17 cellular contexts compared by ENCODE assay signal in the genomic region with DNA sequence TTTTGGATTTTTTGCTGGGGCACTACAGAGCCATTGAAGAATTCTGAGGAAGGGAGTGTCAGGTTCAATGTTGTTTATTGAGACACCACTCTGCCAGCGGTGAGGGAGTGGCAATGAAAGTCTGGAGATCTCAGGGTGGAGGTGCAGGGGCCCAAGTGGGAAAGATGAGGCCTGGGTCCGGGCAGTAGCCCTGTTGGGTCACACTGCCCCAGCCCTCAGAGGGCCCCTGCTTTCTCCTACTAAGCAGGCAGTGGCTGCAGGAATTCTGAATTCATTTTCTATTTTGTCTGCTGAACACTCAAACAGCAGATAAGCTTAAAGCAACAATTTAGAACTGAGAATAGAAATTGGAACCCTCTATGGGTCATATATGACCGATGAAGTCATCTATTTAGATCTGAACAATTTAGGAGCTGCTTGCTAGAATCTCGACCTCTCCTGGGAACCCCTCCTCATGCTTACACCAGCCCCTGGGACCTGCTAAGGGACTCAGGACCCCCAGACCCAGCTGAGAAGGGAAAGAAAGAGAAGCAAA. TPM values are rescaled to one million over a fixed set of nuclear protein-coding genes. Genes with fewer than 3 reads are reported as not detected.
DNase-seq lines count a peak whose midpoint lies in the region; ATAC-seq, FAIRE-seq and TF ChIP-seq lines count a peak whose summit lies in the region.
"Had no signal": no experiment of that assay in that cellular context is flagged by ENCODE, and none has a peak within 500 bp of the region (broad histone marks: within the 10 kb centered on the region; RNA-seq: fewer than 3 reads in every experiment).

No MANE protein-coding gene starts in this region.

- H3K4me1 ChIP-seq in mammary epithelial cell (ENCODE audit: insufficient read depth, low read length) (peaks cover 2% of the 10 kb centered on the region), endothelial cell of umbilical vein (ENCODE audit: control insufficient read depth, extremely low read depth, insufficient read depth, low read length) (peaks cover 23% of the 10 kb centered on the region), osteoblast (ENCODE audit: insufficient read depth, low read length) (peaks cover 24% of the 10 kb centered on the region), vagina (peaks cover 58% of the 10 kb centered on the region)

- no peaks in the 10 kb centered on the region for H3K9me3 Mint-ChIP-seq in MCF 10A (ENCODE audit: unreplicated experiment)
- H3K9me3 Mint-ChIP-seq: CD8-positive, alpha-beta T cell had no signal

- H3K27ac ChIP-seq in mammary epithelial cell (ENCODE audit: insufficient read depth, low read depth, low read length) (no peak overlapping the region), endothelial cell of umbilical vein (ENCODE audit: insufficient read depth, low read depth, low read length) (no peak overlapping the region), osteoblast (ENCODE audit: low read depth, low read length) (no peak overlapping the region), vagina (peak overlapping the region; percentile 64)
- H3K27ac ChIP-seq: 22Rv1 had no signal

- CTCF ChIA-PET in MCF 10A (lab: Yijun Ruan, JAX), result interaction anchor here (1.0 to 1.7 kb wide), 3 partner anchors 13 to 112 kb away, joined by 3 read pairs; no protein-coding TSS in a partner anchor
- CTCF ChIA-PET in mammary epithelial cell (lab: Charles Lee; ENCODE audit: low non-redundant PET), result no interaction called here
- CTCF ChIA-PET in endothelial cell of umbilical vein (lab: Charles Lee), result interaction anchor here (0.8 to 5.7 kb wide), 3 partner anchors 16 to 163 kb away, joined by 3 to 42 read pairs (median 4); a partner anchor contains a TSS

- no peaks in the 10 kb centered on the region for H3K79me2 ChIP-seq in mammary epithelial cell (ENCODE audit: insufficient read depth, low read length)
- peaks cover 20% of the 10 kb centered on the region for H3K79me2 ChIP-seq in endothelial cell of umbilical vein (ENCODE audit: control insufficient read depth, insufficient read depth, low read length)
- peaks cover 56% of the 10 kb centered on the region for H3K79me2 ChIP-seq in osteoblast (ENCODE audit: insufficient read depth, low read length)

- H3K4me2 ChIP-seq in mammary epithelial cell (ENCODE audit: insufficient read depth, low read depth, low read length) (no peak overlapping the region), endothelial cell of umbilical vein (ENCODE audit: insufficient read depth, low read length) (no peak overlapping the region), osteoblast (ENCODE audit: insufficient read depth, low read length) (no peak overlapping the region)

- BruUV-seq in MCF 10A (replicated peaks; lab: Mats Ljungman, UMichigan) (no TSS peak), mammary epithelial cell (replicated peaks; lab: Mats Ljungman, UMichigan) (no TSS peak), endothelial cell of umbilical vein (replicated peaks; lab: Mats Ljungman, UMichigan) (no TSS peak)

- no peaks in the 10 kb centered on the region for H3K27me3 ChIP-seq in mammary epithelial cell (ENCODE audit: insufficient read depth, low read length)
- H3K27me3 ChIP-seq in endothelial cell of umbilical vein (ENCODE audit: control insufficient read depth in 2 of 2, insufficient read depth in 2 of 2, low read length in 2 of 2), result no peaks in the 10 kb centered on the region
- no peaks in the 10 kb centered on the region for H3K27me3 ChIP-seq in osteoblast (ENCODE audit: insufficient read depth, low read length)
- H3K27me3 ChIP-seq in vagina, result no peaks in the 10 kb centered on the region

- peak; percentile 15 for FAIRE-seq in endothelial cell of umbilical vein (lab: Jason Lieb, UNC)

- intact Hi-C loops in MCF 10A (cut with micrococcal nuclease) (no loop called here), mammary epithelial cell (cut with micrococcal nuclease) (no loop called here), endothelial cell of umbilical vein (cut with micrococcal nuclease) (no loop called here), vagina (cut with DNase I) (no loop called here)

- peaks cover 6% of the 10 kb centered on the region for H3K36me3 Mint-ChIP-seq in MCF 10A (ENCODE audit: insufficient read depth, unreplicated experiment)
- H3K36me3 Mint-ChIP-seq: CD8-positive, alpha-beta T cell had no signal

- H3K9me1 ChIP-seq in endothelial cell of umbilical vein (replicated peaks; ENCODE audit: control insufficient read depth, extremely low read depth, insufficient read depth, low read length), result no peaks in the 10 kb centered on the region

- H3K4me3 ChIP-seq in mammary epithelial cell (replicated peaks in 1 of 3; ENCODE audit: insufficient read depth in 1 of 3, low read depth in 2 of 3, low read length in 3 of 3) (no peak overlapping the region), endothelial cell of umbilical vein (replicated peaks in 1 of 3; ENCODE audit: insufficient read depth in 1 of 3, low read depth in 1 of 3, low read length in 3 of 3) (no peak overlapping the region), osteoblast (ENCODE audit: insufficient read depth, low read length) (no peak overlapping the region), vagina (no peak overlapping the region)

- no peak overlapping the region for H3K9ac ChIP-seq in mammary epithelial cell (ENCODE audit: insufficient read depth, low read length)
- no peak overlapping the region for H3K9ac ChIP-seq in endothelial cell of umbilical vein (replicated peaks; ENCODE audit: extremely low read depth, insufficient read depth, low read length)

- no peaks in the 10 kb centered on the region for H3K9me3 ChIP-seq in mammary epithelial cell (replicated peaks; ENCODE audit: insufficient read depth, low read length)
- H3K9me3 ChIP-seq in endothelial cell of umbilical vein (replicated peaks; ENCODE audit: control insufficient read depth, insufficient read depth, low read length), result no peaks in the 10 kb centered on the region
- no peaks in the 10 kb centered on the region for H3K9me3 ChIP-seq in osteoblast (ENCODE audit: low read depth, low read length)
- H3K9me3 ChIP-seq in vagina, result no peaks in the 10 kb centered on the region

- TF ChIP-seq CTCF in MCF 10A (IDR thresholded peaks at IDR 0.05; ENCODE audit: unreplicated experiment) (no peak), mammary epithelial cell (conservative IDR thresholded peaks at IDR 0.05 in 1 of 2, IDR thresholded peaks at IDR 0.05 in 1 of 2; ENCODE audit: extremely low read depth in 1 of 2, insufficient read depth in 1 of 2, low read depth in 1 of 2, low read length in 2 of 2) (no peak), endothelial cell of umbilical vein (IDR thresholded peaks at IDR 0.05; ENCODE audit: extremely low read depth in 1 of 2, insufficient read depth in 1 of 2, low read depth in 1 of 2, low read length in 2 of 2) (no peak), osteoblast (IDR thresholded peaks at IDR 0.05; ENCODE audit: extremely low read depth, low read depth, low read length) (no peak), vagina (IDR thresholded peaks at IDR 0.05) (no peak)

- ATAC-seq in HG02763 (IDR thresholded peaks at IDR 0.05; ENCODE audit: unreplicated experiment), result no peak
- no peak for ATAC-seq in GM21526 (IDR thresholded peaks at IDR 0.05; ENCODE audit: low FRiP score, unreplicated experiment)
- no peak for ATAC-seq in HG03520 (IDR thresholded peaks at IDR 0.05; ENCODE audit: unreplicated experiment)
- ATAC-seq: CD8-positive, alpha-beta T cell had no signal

- H2AFZ ChIP-seq in mammary epithelial cell (ENCODE audit: low read depth, low read length) (no peak overlapping the region), endothelial cell of umbilical vein (ENCODE audit: low read depth, low read length) (no peak overlapping the region), osteoblast (ENCODE audit: low read length) (no peak overlapping the region)

- POLR2A ChIA-PET in MCF 10A (lab: Yijun Ruan, JAX) (interaction anchor here (0.6 to 0.9 kb wide), 2 partner anchors 14 to 127 kb away, joined by 3 to 5 read pairs; no protein-coding TSS in a partner anchor), endothelial cell of umbilical vein (lab: Charles Lee) (no interaction called here)

- H3K36me3 ChIP-seq in mammary epithelial cell (ENCODE audit: insufficient read depth, low read length) (no peaks in the 10 kb centered on the region), endothelial cell of umbilical vein (ENCODE audit: control insufficient read depth in 2 of 2, extremely low read depth in 1 of 2, insufficient read depth in 2 of 2, low read length in 2 of 2) (peaks cover 0 to 11% of the 10 kb centered on the region in 2 experiments), osteoblast (ENCODE audit: insufficient read depth, low read length) (no peaks in the 10 kb centered on the region), vagina (no peaks in the 10 kb centered on the region)

- H3K27me3 Mint-ChIP-seq in MCF 10A (ENCODE audit: insufficient read depth, unreplicated experiment), result no peaks in the 10 kb centered on the region

- WGBS in mammary epithelial cell (ENCODE audit: low coverage, missing lambda C conversion rate), result 75% methylated on average over 4 of the region's 4 CpGs

- dilution Hi-C loops in mammary epithelial cell (cut with HindIII; ENCODE audit: low sequenced_read_pairs), result no loop called here
- dilution Hi-C loops in endothelial cell of umbilical vein (cut with MboI; ENCODE audit: extremely low pct_ligation_motif_present, low sequenced_read_pairs), result no loop called here

- DNase-seq in MCF 10A (ENCODE audit: unreplicated experiment) (no peak), mammary epithelial cell (no peak), endothelial cell of umbilical vein (ENCODE audit: low read depth, low spot score) (no peak), osteoblast (ENCODE audit: insufficient read length, low spot score, missing footprints) (peak; percentile 90), vagina (ENCODE audit: extremely low spot score in 2 of 2) (no peak)
- DNase-seq: CD8-positive, alpha-beta T cell; DMS79; HCEC 1CT; KBM-7; NCI-H1417 treated with DMSO at 0.1 percent for 48 hours; NCI-H1930; NCI-H69; OCI-M1 had no signal

- peaks cover 11% of the 10 kb centered on the region for H3K4me1 Mint-ChIP-seq in MCF 10A (ENCODE audit: insufficient read depth, unreplicated experiment)

- H3K4me3 Mint-ChIP-seq in MCF 10A (ENCODE audit: unreplicated experiment), result no peak overlapping the region
- H3K4me3 Mint-ChIP-seq: CD8-positive, alpha-beta T cell had no signal

- H3K27ac Mint-ChIP-seq in MCF 10A (ENCODE audit: low read depth, unreplicated experiment), result peak overlapping the region; percentile 44
- H3K27ac Mint-ChIP-seq: CD8-positive, alpha-beta T cell had no signal

- TF ChIP-seq POLR2A in endothelial cell of umbilical vein (IDR thresholded peaks at IDR 0.05; ENCODE audit: low read depth, low read length) (no peak), vagina (IDR thresholded peaks at IDR 0.05) (no peak)

- in situ Hi-C loops in mammary epithelial cell (cut with MboI; ENCODE audit: low sequenced_read_pairs in 2 of 2), result no loop called here

- H4K20me1 ChIP-seq in mammary epithelial cell (ENCODE audit: insufficient read depth, low read length), result no peaks in the 10 kb centered on the region
- no peaks in the 10 kb centered on the region for H4K20me1 ChIP-seq in endothelial cell of umbilical vein (replicated peaks; ENCODE audit: control insufficient read depth, extremely low read depth, insufficient read depth, low read length)
- H4K20me1 ChIP-seq in osteoblast (ENCODE audit: insufficient read depth, low read length), result peaks cover 22% of the 10 kb centered on the region

RNA-seq across cellular contexts. Expression of a gene that starts 17.9 kb away (rescaled TPM):
- 11.0 and 14.8 TPM in 2 replicates for total RNA-seq in MCF 10A (2022)
- total RNA-seq in mammary epithelial cell, result under 1 TPM; 0.28 to 0.33 TPM
- 2.2 TPM for polyA plus RNA-seq in mammary epithelial cell
- polyA minus RNA-seq in mammary epithelial cell, result 10.2 TPM
- 16.2 and 22.0 TPM in 2 replicates for total RNA-seq in endothelial cell of umbilical vein
- 21.2 and 23.4 TPM in 2 replicates for polyA plus RNA-seq in endothelial cell of umbilical vein
- polyA plus RNA-seq in endothelial cell of umbilical vein (2011; cell fraction: cytosol; rRNA removed), result 13.6 and 15.2 TPM in 2 replicates
- 14.4 and 15.0 TPM in 2 replicates for polyA plus RNA-seq in endothelial cell of umbilical vein (2011; cell fraction: nucleus; rRNA removed)
- 13.6 and 15.6 TPM in 2 replicates for polyA plus RNA-seq in endothelial cell of umbilical vein (2012)
- 54.7 and 62.5 TPM in 2 replicates for polyA minus RNA-seq in endothelial cell of umbilical vein
- polyA minus RNA-seq in endothelial cell of umbilical vein (2011; cell fraction: cytosol; rRNA and poly(A)+ RNA removed), result 4.6 TPM
- 21.1 and 24.5 TPM in 2 replicates for polyA minus RNA-seq in endothelial cell of umbilical vein (2011; cell fraction: nucleus; rRNA and poly(A)+ RNA removed)
- 9.8 and 12.4 TPM in 2 replicates for total RNA-seq in osteoblast
- 9.3 TPM for total RNA-seq in vagina
- total RNA-seq: CD8-positive, alpha-beta T cell had no signal
